ENCODE assay signal across 8 cellular contexts in the genomic region with DNA sequence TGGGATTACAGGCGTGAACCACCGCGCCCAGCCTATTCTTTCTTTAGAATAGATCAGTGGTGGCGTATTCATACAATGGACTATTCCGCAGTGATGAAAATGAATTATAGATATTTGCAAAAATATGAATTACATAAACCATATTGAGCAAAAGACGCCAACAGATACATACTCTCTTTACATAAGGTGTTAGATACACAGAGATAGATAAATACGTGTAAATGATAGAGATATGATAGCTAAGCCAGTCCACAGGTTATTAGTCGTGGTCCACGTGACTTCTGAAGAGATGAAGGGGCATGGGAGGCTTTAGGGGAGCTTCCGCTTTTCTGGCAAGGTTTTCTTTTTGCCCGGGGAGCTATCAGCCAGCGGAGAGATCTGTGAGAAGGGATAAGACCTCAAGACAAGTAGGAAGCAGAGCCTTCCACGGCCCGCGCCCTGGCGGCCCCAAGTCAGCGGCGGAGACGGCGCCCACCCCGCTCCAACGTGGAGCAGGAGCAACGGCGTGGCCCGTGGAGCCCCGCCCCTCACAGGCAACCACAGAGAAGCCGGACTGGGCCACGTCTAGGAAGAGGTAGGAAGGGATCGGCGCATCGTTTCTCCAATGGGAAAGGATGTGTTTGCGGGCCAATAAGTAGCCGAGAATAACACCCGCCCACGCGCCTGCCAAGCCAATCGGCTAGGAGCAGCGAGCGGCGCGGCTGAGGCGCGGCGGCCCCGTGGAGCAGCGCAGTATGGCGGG. TPM values are rescaled to one million over a fixed set of nuclear protein-coding genes. Genes with fewer than 3 reads are reported as not detected.
DNase-seq lines count a peak whose midpoint lies in the region; ATAC-seq and TF ChIP-seq lines count a peak whose summit lies in the region.

A gene (plus strand): TSS at position 704 of the 742 bp plus-strand sequence. CDS start 31 bp downstream, at position 735.

- H3K4me3 ChIP-seq in BE2C (ENCODE audit: low read depth, low read length) = peak within 1 kb of the TSS; percentile 59
- peak within 1 kb of the TSS; percentile 61 for H3K4me3 ChIP-seq in colonic mucosa

- ATAC-seq in HG03460 (IDR thresholded peaks at IDR 0.05; ENCODE audit: unreplicated experiment) = peak; percentile 87

- peak within 1 kb of the TSS; percentile 64 for H3K27ac ChIP-seq in colonic mucosa
- peak within 1 kb of the TSS; percentile 52 for H3K27ac ChIP-seq in layer of hippocampus (ENCODE audit: low read depth, low read length)

- TF ChIP-seq CTCF in BE2C (IDR thresholded peaks at IDR 0.05; ENCODE audit: low read depth, low read length) = no peak
- no peak for TF ChIP-seq CTCF in colonic mucosa (IDR thresholded peaks at IDR 0.05)

- no peaks in the 10 kb centered on the region; the same call in 1 of the 2 replicates for H3K4me1 ChIP-seq in BE2C
- no peaks in the 10 kb centered on the region for H3K4me1 ChIP-seq in colonic mucosa

- H3K9me3 ChIP-seq in BE2C = no peaks in the 10 kb centered on the region
- H3K9me3 ChIP-seq in colonic mucosa = no peaks in the 10 kb centered on the region

- H3K9ac ChIP-seq in colonic mucosa (ENCODE audit: low read depth in 2 of 2, low read length in 2 of 2) = peak within 1 kb of the TSS; percentile 56 to 74

- peaks cover 5% of the 10 kb centered on the region for H3K36me3 ChIP-seq in BE2C
- no peaks in the 10 kb centered on the region for H3K36me3 ChIP-seq in colonic mucosa

- intact Hi-C loops in colonic mucosa (cut with DNase I) = no loop called here

- DNase-seq in BE2C (peak; percentile 98), GM19240 (ENCODE audit: insufficient read length, low spot score) (peak; percentile 68), NCI-H526 (lab: John Stamatoyannopoulos, UW) (peak; percentile 100), colonic mucosa (peak; percentile 96)
- DNase-seq in activated CD4-positive, alpha-beta T cell treated with anti-CD3 and anti-CD28 coated beads for 48 hours = peak; percentile 100
- DNase-seq in stimulated activated CD4-positive, alpha-beta T cell treated with anti-CD3 and anti-CD28 coated beads, Interleukin-1b, Interleukin-23, amount 100 ng/mL, for 4 hours (ENCODE audit: low read depth in 2 of 2) = peak; percentile 97 to 99

- H3K27me3 ChIP-seq in BE2C = no peaks in the 10 kb centered on the region
- H3K27me3 ChIP-seq in colonic mucosa = no peaks in the 10 kb centered on the region
- no peaks in the 10 kb centered on the region for H3K27me3 ChIP-seq in layer of hippocampus (ENCODE audit: control insufficient read depth, insufficient read depth, low read length)

RNA-seq across cellular contexts. Expression of the gene that starts here (rescaled TPM):
- polyA plus RNA-seq in BE2C (2012; ENCODE audit: insufficient read depth, insufficient read length, low read depth) = 113 TPM
- 10 to 100 TPM; 15.5 to 26.2 TPM for total RNA-seq in colonic mucosa

Comparison
In these comparisons a context has a peak if more than half of its experiments do, and no peak if none do; other contexts are left out.
1. Peak in every context shown above with its lines: DNase-seq, ATAC-seq, H3K4me3 ChIP-seq and H3K27ac ChIP-seq.